ENCODE assay signal across 22 cellular contexts in genomic region chr18:77321823-77322805, GRCh38.
A peak's percentile ranks its signal among the peaks of the same experiment; 100 is the strongest.
DNase-seq lines count a peak whose midpoint lies in the region; ATAC-seq and TF ChIP-seq lines count a peak whose summit lies in the region.
"Had no signal": no experiment of that assay in that cellular context is flagged by ENCODE, and none has a peak within 500 bp of the region (broad histone marks: within the 10 kb centered on the region; RNA-seq: fewer than 3 reads in every experiment).

No MANE protein-coding gene starts in this region.

- H3K4me1 ChIP-seq in H9 (ENCODE audit: insufficient read depth, low read length) (no peaks in the 10 kb centered on the region; the same call in 1 of the 2 replicates), hepatocyte (ENCODE audit: insufficient read depth) (no peaks in the 10 kb centered on the region)
- H3K4me1 ChIP-seq: tibial nerve had no signal

- H2BK15ac ChIP-seq in H9 (ENCODE audit: low read depth, low read length), result no peak overlapping the region

- H3K23ac ChIP-seq in H9 (ENCODE audit: insufficient read length, low read depth, low read length), result no peak overlapping the region

- WGBS in H9 (ENCODE audit: extremely low coverage, insufficient read length, low lambda C conversion rate), result no CpG with 5 or more reads among the region's 23 CpGs
- 67% methylated on average over 23 of the region's 23 CpGs for WGBS in hepatocyte (ENCODE audit: low lambda C conversion rate, missing lambda C conversion rate)

- no peak overlapping the region for H2BK12ac ChIP-seq in H9 (ENCODE audit: insufficient read length, low read depth, low read length)

- TF ChIP-seq CTCF in H9 (conservative IDR thresholded peaks at IDR 0.05) (no peak), hepatocyte (IDR thresholded peaks at IDR 0.05; ENCODE audit: poor library complexity) (no peak), omental fat pad (IDR thresholded peaks at IDR 0.05) (no peak)

- H2AFZ ChIP-seq in H9 (ENCODE audit: low read length) (no peak overlapping the region), hepatocyte (no peak overlapping the region)

- no peak overlapping the region for H2BK120ac ChIP-seq in H9 (ENCODE audit: low read depth, low read length, poor library complexity, severe bottlenecking)

- H3K9me3 Mint-ChIP-seq in H9, result no peaks in the 10 kb centered on the region
- H3K9me3 Mint-ChIP-seq: natural killer cell treated with Interleukin-12 subunit alpha and Interleukin-12 subunit beta and Interleukin-15 and Interleukin-18, amount 100 ng/mL, for 72 hours; stimulated activated naive CD8-positive, alpha-beta T cell treated with anti-CD3 and anti-CD28 coated beads, Interleukin-15, Interleukin-2, amounts not matched to agents 100 ng/mL and 50 ng/mL, for 24 hours; T-helper 1 cell treated with Interleukin-12 subunit alpha and Interleukin-12 subunit beta and Interleukin-4 antibody, amounts not matched to agents 30 μg/mL and 1 μg/mL, for 36 hours had no signal

- DNase-seq in H9 (no peak), RPMI7951 (ENCODE audit: low read depth) (peak; percentile 9), hepatocyte (ENCODE audit: low spot score) (peak; percentile 66), omental fat pad (ENCODE audit: low spot score) (no peak)
- DNase-seq in activated CD4-positive, alpha-beta T cell treated with anti-CD3 and anti-CD28 coated beads for 1 hour, result no peak
- DNase-seq: activated CD4-positive, alpha-beta T cell treated with anti-CD3 and anti-CD28 coated beads, Interleukin-2, amount 50 U/mL, for 48 hours; activated naive CD4-positive, alpha-beta T cell; activated T-cell treated with anti-CD3 and anti-CD28 coated beads for 4 hours; dermis blood vessel endothelial cell; foreskin fibroblast; HCEC 1CT; Karpas-422; NCI-H69; psoas muscle; stimulated activated CD4-positive, alpha-beta T cell treated with anti-CD3 and anti-CD28 coated beads, Interleukin-2, amount 100 ng/mL, for 48 hours had no signal

- H3K4ac ChIP-seq in H9 (ENCODE audit: low read depth, low read length), result no peak overlapping the region

- no peaks in the 10 kb centered on the region for H3K23me2 ChIP-seq in H9 (ENCODE audit: insufficient read length, low read depth, low read length, poor library complexity, severe bottlenecking)

- H3K79me1 ChIP-seq in H9 (ENCODE audit: insufficient read depth, low read depth, low read length, poor library complexity, severe bottlenecking), result no peaks in the 10 kb centered on the region

- H4K20me1 ChIP-seq in H9 (ENCODE audit: control insufficient read depth, insufficient read depth, insufficient read length) (no peaks in the 10 kb centered on the region), hepatocyte (ENCODE audit: insufficient read depth, poor library complexity, severe bottlenecking) (no peaks in the 10 kb centered on the region)

- H3K36me3 ChIP-seq in hepatocyte (replicated peaks; ENCODE audit: insufficient read depth, low read depth), result no peaks in the 10 kb centered on the region
- H3K36me3 ChIP-seq: tibial nerve had no signal

- H3K56ac ChIP-seq in H9 (ENCODE audit: insufficient read length, low read depth, low read length), result no peak overlapping the region

- no peaks in the 10 kb centered on the region for H3K36me3 Mint-ChIP-seq in H9 (ENCODE audit: insufficient read depth in 1 of 3, low read depth in 3 of 3)
- H3K36me3 Mint-ChIP-seq: natural killer cell treated with Interleukin-12 subunit alpha and Interleukin-12 subunit beta and Interleukin-15 and Interleukin-18, amount 100 ng/mL, for 72 hours had no signal

- H3K18ac ChIP-seq in H9 (ENCODE audit: insufficient read length, low read depth, low read length), result no peak overlapping the region

- no peak overlapping the region for H3K27ac ChIP-seq in H9 (ENCODE audit: insufficient read length, low read depth, low read length)
- H3K27ac ChIP-seq in hepatocyte, result peak overlapping the region; percentile 48
- H3K27ac ChIP-seq: psoas muscle, tibial nerve had no signal

- no peak overlapping the region for H3K4me3 ChIP-seq in hepatocyte
- H3K4me3 ChIP-seq: psoas muscle, smooth muscle cell, tibial nerve had no signal

- no peak overlapping the region for H2AK5ac ChIP-seq in H9 (ENCODE audit: insufficient read length, low read length)

- H3K27me3 ChIP-seq in H9 (ENCODE audit: insufficient read depth, low read length), result no peaks in the 10 kb centered on the region; the same call in 1 of the 2 replicates
- no peaks in the 10 kb centered on the region for H3K27me3 ChIP-seq in hepatocyte
- H3K27me3 ChIP-seq: tibial nerve had no signal

- H3K4me2 ChIP-seq in H9 (ENCODE audit: insufficient read depth, insufficient read length, low read length) (no peak overlapping the region), hepatocyte (peak overlapping the region; percentile 69)
- H3K4me2 ChIP-seq: smooth muscle cell had no signal

- H3K9me3 ChIP-seq in H9 (ENCODE audit: control insufficient read depth, low read depth, low read length) (no peaks in the 10 kb centered on the region), hepatocyte (ENCODE audit: low read depth) (no peaks in the 10 kb centered on the region)
- H3K9me3 ChIP-seq: psoas muscle, tibial nerve had no signal

- H3K14ac ChIP-seq in H9 (ENCODE audit: insufficient read depth, low read length), result no peak overlapping the region

- H3K4me3 Mint-ChIP-seq in H9, result no peak overlapping the region
- H3K4me3 Mint-ChIP-seq: natural killer cell treated with Interleukin-12 subunit alpha and Interleukin-12 subunit beta and Interleukin-15 and Interleukin-18, amount 100 ng/mL, for 72 hours; stimulated activated naive CD8-positive, alpha-beta T cell treated with anti-CD3 and anti-CD28 coated beads, Interleukin-15, Interleukin-2, amounts not matched to agents 100 ng/mL and 50 ng/mL, for 24 hours; T-helper 1 cell treated with Interleukin-12 subunit alpha and Interleukin-12 subunit beta and Interleukin-4 antibody, amounts not matched to agents 30 μg/mL and 1 μg/mL, for 36 hours had no signal

- ATAC-seq in omental fat pad (ENCODE audit: low FRiP score) (peak; percentile 71), HG03108 (IDR thresholded peaks at IDR 0.05; ENCODE audit: unreplicated experiment) (no peak), GM21367 (IDR thresholded peaks at IDR 0.05; ENCODE audit: unreplicated experiment) (no peak)
- ATAC-seq: natural killer cell treated with Interleukin-12 subunit alpha and Interleukin-12 subunit beta and Interleukin-15 and Interleukin-18, amount 100 ng/mL, for 72 hours had no signal

- no peak overlapping the region for H3T11ph ChIP-seq in H9 (ENCODE audit: low read length)

- no peak overlapping the region for H3K9ac ChIP-seq in H9 (ENCODE audit: extremely low read depth, insufficient read length, low read length)

- H3K4me1 Mint-ChIP-seq in H9, result peaks cover 17 to 18% of the 10 kb centered on the region in 2 experiments

- H2BK20ac ChIP-seq in H9 (ENCODE audit: low read depth, low read length, poor library complexity, severe bottlenecking), result no peak overlapping the region

- H4K5ac ChIP-seq in H9 (ENCODE audit: insufficient read length, low read depth, low read length), result no peak overlapping the region

- H3K79me2 ChIP-seq in H9 (ENCODE audit: insufficient read depth, low read length), result no peaks in the 10 kb centered on the region
- H3K79me2 ChIP-seq in hepatocyte, result no peaks in the 10 kb centered on the region

- no peak overlapping the region for H3K27ac Mint-ChIP-seq in H9
- H3K27ac Mint-ChIP-seq: natural killer cell treated with Interleukin-12 subunit alpha and Interleukin-12 subunit beta and Interleukin-15 and Interleukin-18, amount 100 ng/mL, for 72 hours; stimulated activated naive CD8-positive, alpha-beta T cell treated with anti-CD3 and anti-CD28 coated beads, Interleukin-15, Interleukin-2, amounts not matched to agents 100 ng/mL and 50 ng/mL, for 24 hours; T-helper 1 cell treated with Interleukin-12 subunit alpha and Interleukin-12 subunit beta and Interleukin-4 antibody, amounts not matched to agents 30 μg/mL and 1 μg/mL, for 36 hours had no signal

- H2BK5ac ChIP-seq in H9 (ENCODE audit: insufficient read length, low read length), result peak overlapping the region; percentile 57

- H4K91ac ChIP-seq in H9 (ENCODE audit: insufficient read length, low read depth, low read length), result no peak overlapping the region

- H3K9me2 ChIP-seq in hepatocyte (replicated peaks; ENCODE audit: insufficient read depth), result no peaks in the 10 kb centered on the region

- H4K8ac ChIP-seq in H9 (replicated peaks; ENCODE audit: insufficient read length, low read depth, low read length), result no peak overlapping the region

- H3K27me3 Mint-ChIP-seq in H9 (ENCODE audit: low read depth), result no peaks in the 10 kb centered on the region; the same call in 1 of the 2 replicates

Comparison
In these comparisons a context has a peak if more than half of its experiments do, and no peak if none do; other contexts are left out.
1. DNase-seq: peak in RPMI7951 (single experiment) and hepatocyte (single experiment); none in H9 (single experiment), omental fat pad (single experiment) and activated CD4-positive, alpha-beta T cell treated with anti-CD3 and anti-CD28 coated beads for 1 hour (single experiment).